1 cellular context compared by ENCODE assay signal in the genomic region with DNA sequence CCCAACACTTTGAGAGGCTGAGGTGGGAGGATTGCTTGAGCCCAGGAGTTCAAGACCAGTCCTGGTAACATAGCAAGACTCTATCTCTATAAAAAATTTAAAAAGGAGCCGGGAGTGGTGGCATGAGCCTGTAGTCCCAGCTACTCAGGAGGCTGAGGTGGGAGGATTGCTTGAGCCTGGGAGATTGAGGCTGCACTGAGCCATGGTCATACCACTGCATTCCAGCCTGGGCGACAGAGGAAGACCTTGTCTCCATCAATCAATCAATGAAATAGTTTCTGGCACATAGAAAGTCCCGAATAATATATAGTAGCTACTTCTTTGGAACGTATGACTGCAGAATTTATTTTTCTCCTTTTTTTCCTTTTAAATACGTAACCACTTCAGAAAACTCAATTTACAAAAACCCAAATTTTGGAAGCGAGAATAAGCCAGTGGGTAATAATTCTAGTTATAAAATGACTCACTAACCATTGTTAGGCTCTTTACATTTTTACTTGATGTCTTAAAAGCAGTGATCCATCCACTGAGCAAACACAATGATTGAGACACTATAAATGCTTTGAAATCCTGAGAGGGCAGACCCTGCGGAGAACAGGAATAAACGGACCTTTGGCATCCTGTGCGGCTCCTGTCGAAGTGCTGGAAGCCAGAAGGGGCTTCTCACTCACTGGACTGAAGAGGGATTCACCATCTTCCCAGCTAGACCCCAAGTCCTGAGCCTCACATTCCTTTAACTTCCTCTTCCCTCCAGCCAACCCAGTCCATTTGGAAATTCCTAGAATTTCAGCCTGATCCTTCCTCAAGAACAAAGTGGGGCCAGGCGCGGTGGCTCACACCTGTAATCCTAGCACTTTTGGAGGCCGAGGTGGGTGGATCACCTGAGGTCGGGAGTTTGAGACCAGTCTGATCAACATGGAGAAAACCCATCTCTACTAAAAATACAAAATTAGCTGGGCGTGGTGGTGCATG.
TF ChIP-seq lines count a peak whose summit lies in the region.

No MANE protein-coding gene starts in this region.

TF ChIP-seq in IMR-90, 13 proteins besides CTCF, POLR2A, EP300 and RAD21:
- TF ChIP-seq RFX5 (IDR thresholded peaks at IDR 0.05; ENCODE audit: low read depth, low read length), result no peak
- TF ChIP-seq MAFK (IDR thresholded peaks at IDR 0.05; ENCODE audit: low read depth, low read length), result no peak
- TF ChIP-seq NFE2L2 (IDR thresholded peaks at IDR 0.05; ENCODE audit: low read depth, low read length), result no peak
- no peak for TF ChIP-seq MXI1 (IDR thresholded peaks at IDR 0.05; ENCODE audit: borderline replicate concordance, low read depth, low read length)
- TF ChIP-seq ELK1 (IDR thresholded peaks at IDR 0.05; ENCODE audit: borderline replicate concordance, low read depth, low read length), result no peak
- no peak for TF ChIP-seq USF2 (IDR thresholded peaks at IDR 0.05; ENCODE audit: low read depth, low read length)
- TF ChIP-seq SMC3 (IDR thresholded peaks at IDR 0.05; ENCODE audit: low read depth, low read length), result no peak
